Comparison of ENCODE assay signal across 9 cellular contexts in the genomic region with DNA sequence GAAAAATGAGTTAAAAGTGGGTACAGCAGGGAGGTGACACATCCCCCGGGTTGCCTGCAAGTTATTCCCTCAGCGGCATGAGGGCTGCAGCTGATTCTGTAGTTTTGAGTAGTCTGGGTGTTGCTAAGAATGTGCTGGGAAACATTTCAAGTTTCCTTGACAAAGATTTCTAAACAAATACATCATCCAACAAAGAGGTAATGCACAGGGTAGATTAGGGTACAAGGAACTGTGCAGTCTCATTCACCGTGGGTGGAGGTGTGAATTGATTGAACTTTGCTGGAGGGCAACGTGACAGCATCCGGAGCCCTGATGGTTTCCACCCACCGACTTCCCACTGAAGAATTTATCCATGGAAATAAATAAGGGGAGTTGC. TPM values are rescaled to one million over a fixed set of nuclear protein-coding genes. Genes with fewer than 3 reads are reported as not detected.
DNase-seq lines count a peak whose midpoint lies in the region; ATAC-seq and TF ChIP-seq lines count a peak whose summit lies in the region.
"Had no signal": no experiment of that assay in that cellular context is flagged by ENCODE, and none has a peak within 500 bp of the region (broad histone marks: within the 10 kb centered on the region; RNA-seq: fewer than 3 reads in every experiment).

No MANE protein-coding gene starts in this region.

- 0 out of 2 replicates have a peak overlapping the region, but pooled peaks have one; percentile 22 for H2AFZ ChIP-seq in GM23248

- no peaks in the 10 kb centered on the region for H3K36me3 ChIP-seq in GM23248 (ENCODE audit: low read depth)
- peaks cover 0 to 22% (median 3%) of the 10 kb centered on the region in 3 experiments for H3K36me3 ChIP-seq in naive thymus-derived CD4-positive, alpha-beta T cell (ENCODE audit: control insufficient read depth in 2 of 3, insufficient read depth in 3 of 3, low read length in 3 of 3)

- in situ Hi-C loops in GM23248 (cut with MboI) (no loop called here), ACHN (cut with HindIII; ENCODE audit: low pct_ligation_motif_present, low pct_unique_long_range_greater_than_20kb, low sequenced_read_pairs) (no loop called here)

- WGBS in GM23248 (ENCODE audit: low coverage in 1 of 2, low lambda C conversion rate in 2 of 2, missing lambda C conversion rate in 2 of 2), 2 experiments, result 0 to 1% methylated on average over 6 of the region's 6 CpGs

- POLR2A ChIA-PET in CD4-positive, alpha-beta T cell (lab: Charles Lee), result interaction anchor here (1.1 to 3.1 kb wide), 3 partner anchors 16 to 22 kb away, joined by 3 to 8 read pairs (median 5); partner anchors contain the start of gene CASS4
- POLR2A ChIA-PET in naive thymus-derived CD4-positive, alpha-beta T cell (lab: Charles Lee), result interaction anchor here (0.7 to 4.9 kb wide), 4 partner anchors 9 to 21 kb away, joined by 3 to 24 read pairs (median 5); partner anchors contain the start of gene CASS4

- H3K4me3 Mint-ChIP-seq in CD4-positive, alpha-beta T cell, result no peak overlapping the region
- peak overlapping the region in 1 of 10 donors; percentile 14 for H3K4me3 Mint-ChIP-seq in naive thymus-derived CD4-positive, alpha-beta T cell

- no peaks in the 10 kb centered on the region for H4K20me1 ChIP-seq in GM23248 (ENCODE audit: insufficient read depth)

- H3K9me2 ChIP-seq in GM23248 (ENCODE audit: insufficient read depth), result no peaks in the 10 kb centered on the region

- peaks cover 38% of the 10 kb centered on the region for H3K79me2 ChIP-seq in GM23248 (ENCODE audit: insufficient read depth)

- no peaks in the 10 kb centered on the region for H3K27me3 ChIP-seq in CD4-positive, alpha-beta T cell (ENCODE audit: control insufficient read depth, insufficient read depth, low read length)
- H3K27me3 ChIP-seq in GM23248 (replicated peaks; ENCODE audit: insufficient read depth), result no peaks in the 10 kb centered on the region
- no peaks in the 10 kb centered on the region for H3K27me3 ChIP-seq in naive thymus-derived CD4-positive, alpha-beta T cell (ENCODE audit: control insufficient read depth in 2 of 2, insufficient read depth in 2 of 2, low read length in 2 of 2)

- TF ChIP-seq CTCF in CD4-positive, alpha-beta T cell (IDR thresholded peaks at IDR 0.05), result no peak
- TF ChIP-seq CTCF in cardiac fibroblast (IDR thresholded peaks at IDR 0.05; ENCODE audit: low read depth, low read length), result no peak

- H3K27ac ChIP-seq in CD4-positive, alpha-beta T cell (ENCODE audit: low read depth, low read length), result no peak overlapping the region
- peak overlapping the region; percentile 97 for H3K27ac ChIP-seq in GM23248
- no peak overlapping the region for H3K27ac ChIP-seq in naive thymus-derived CD4-positive, alpha-beta T cell (ENCODE audit: low read depth, low read length)

- H3K4me1 ChIP-seq in GM23248 (ENCODE audit: insufficient read depth), result peaks cover 55% of the 10 kb centered on the region
- peaks cover 28 to 34% of the 10 kb centered on the region in 2 donors for H3K4me1 ChIP-seq in naive thymus-derived CD4-positive, alpha-beta T cell (ENCODE audit: control insufficient read depth in 2 of 2, insufficient read depth in 2 of 2, low read length in 2 of 2)

- intact Hi-C loops in CD4-positive, alpha-beta T cell (cut with DNase I, micrococcal nuclease), result no loop called here
- intact Hi-C loops in naive thymus-derived CD4-positive, alpha-beta T cell (cut with micrococcal nuclease), result no loop called here

- H3K4me3 ChIP-seq in GM23248 (no peak overlapping the region; the same call in 1 of the 2 replicates), cardiac fibroblast (replicated peaks in 1 of 2; ENCODE audit: low read depth in 2 of 2, low read length in 2 of 2) (no peak overlapping the region)
- H3K4me3 ChIP-seq in naive thymus-derived CD4-positive, alpha-beta T cell (ENCODE audit: low read length), result no peak overlapping the region

- peak overlapping the region; percentile 37 for H3K27ac Mint-ChIP-seq in CD4-positive, alpha-beta T cell
- peak overlapping the region in 2 of 9 donors; percentile 7 to 11 for H3K27ac Mint-ChIP-seq in naive thymus-derived CD4-positive, alpha-beta T cell

- H3K27me3 Mint-ChIP-seq in CD4-positive, alpha-beta T cell, result no peaks in the 10 kb centered on the region
- H3K27me3 Mint-ChIP-seq in naive thymus-derived CD4-positive, alpha-beta T cell, result no peaks in the 10 kb centered on the region

- H3K36me3 Mint-ChIP-seq in CD4-positive, alpha-beta T cell (ENCODE audit: low read depth), result peaks cover 41% of the 10 kb centered on the region
- H3K36me3 Mint-ChIP-seq in naive thymus-derived CD4-positive, alpha-beta T cell, result peaks cover 0 to 51% (median 17%) of the 10 kb centered on the region in 5 donors

- peaks cover 60% of the 10 kb centered on the region for H3K4me1 Mint-ChIP-seq in CD4-positive, alpha-beta T cell (ENCODE audit: low read depth)
- H3K4me1 Mint-ChIP-seq in naive thymus-derived CD4-positive, alpha-beta T cell, result peaks cover 29 to 75% (median 60%) of the 10 kb centered on the region in 7 donors

- H3K9ac ChIP-seq in GM23248, result peak overlapping the region; percentile 82

- peak overlapping the region; percentile 54 for H3K4me2 ChIP-seq in GM23248 (ENCODE audit: unreplicated experiment)

- CTCF ChIA-PET in CD4-positive, alpha-beta T cell (lab: Charles Lee), result no interaction called here
- CTCF ChIA-PET in naive thymus-derived CD4-positive, alpha-beta T cell (lab: Charles Lee), result interaction anchor here (0.6 to 1.1 kb wide), 2 partner anchors 36 to 81 kb away, joined by 3 to 9 read pairs; no protein-coding TSS in a partner anchor

- no peak for ATAC-seq in CD4-positive, alpha-beta T cell (ENCODE audit: poor library complexity)
- peak; percentile 76 for ATAC-seq in naive thymus-derived CD4-positive, alpha-beta T cell
- no peak for ATAC-seq in HG03469 (IDR thresholded peaks at IDR 0.05; ENCODE audit: unreplicated experiment)

- no peaks in the 10 kb centered on the region for H3K9me3 ChIP-seq in CD4-positive, alpha-beta T cell (ENCODE audit: control insufficient read depth, low read length)
- H3K9me3 ChIP-seq in GM23248 (ENCODE audit: low read depth), result no peaks in the 10 kb centered on the region
- no peaks in the 10 kb centered on the region for H3K9me3 ChIP-seq in naive thymus-derived CD4-positive, alpha-beta T cell (ENCODE audit: control insufficient read depth in 2 of 3, low read length in 3 of 3)

- peaks cover 75% of the 10 kb centered on the region for H3F3A ChIP-seq in GM23248 (ENCODE audit: insufficient read depth)

- DNase-seq in CD4-positive, alpha-beta T cell, result no peak
- DNase-seq in GM23248 (peak; percentile 94), cardiac fibroblast (ENCODE audit: low read depth in 2 of 2) (peak; percentile 76 to 92), ACHN (no peak)
- DNase-seq in naive thymus-derived CD4-positive, alpha-beta T cell, result no peak
- no peak for DNase-seq in activated CD4-positive, alpha-beta T cell treated with anti-CD3 and anti-CD28 coated beads for 4 hours
- DNase-seq: posterior cingulate gyrus; stimulated activated CD4-positive, alpha-beta T cell treated with anti-CD3 and anti-CD28 coated beads, Interleukin-4, amount 100 ng/mL, for 4 hours had no signal

- H3K9me3 Mint-ChIP-seq in CD4-positive, alpha-beta T cell, result no peaks in the 10 kb centered on the region
- peaks cover 0 to 2% (median 0%) of the 10 kb centered on the region in 11 donors for H3K9me3 Mint-ChIP-seq in naive thymus-derived CD4-positive, alpha-beta T cell

RNA-seq across cellular contexts. Expression of gene CASS4, which starts 21.8 kb away (rescaled TPM):
- 10 to 100 TPM; 37.0 to 39.8 TPM for total RNA-seq in CD4-positive, alpha-beta T cell
- total RNA-seq in GM23248 (2014; rRNA removed; shearing (Covaris generic)), result 11.4 and 19.2 TPM in 2 replicates
- 10.4 and 10.5 TPM in 2 replicates for polyA plus RNA-seq in GM23248 (2016; fragmentation: Nextera tagmentation; extraction: Ambion mirVana)
- total RNA-seq in naive thymus-derived CD4-positive, alpha-beta T cell, result 10 to 100 TPM in 4 of 5 experiments, 1 to 10 TPM in 1; 8.0 to 16.9 (median 14.3) TPM
- polyA plus RNA-seq in naive thymus-derived CD4-positive, alpha-beta T cell, result 10 to 100 TPM in 1 of 2 donors, 1 to 10 TPM in 1; 6.8 to 10.7 TPM

RNA-seq across cellular contexts. Expression of gene RTF2, which starts 34.6 kb away (rescaled TPM):
- 10 to 100 TPM; 52.7 to 55.2 TPM for total RNA-seq in CD4-positive, alpha-beta T cell
- 128 and 141 TPM in 2 replicates for total RNA-seq in GM23248 (2014; rRNA removed; shearing (Covaris generic))
- 257 and 270 TPM in 2 replicates for polyA plus RNA-seq in GM23248 (2016; fragmentation: Nextera tagmentation; extraction: Ambion mirVana)
- total RNA-seq in naive thymus-derived CD4-positive, alpha-beta T cell, result 100 to 1,000 TPM in 1 of 5 experiments, 10 to 100 TPM in 4; 62.5 to 118 (median 72.0) TPM
- polyA plus RNA-seq in naive thymus-derived CD4-positive, alpha-beta T cell, result 100 to 1,000 TPM; 156 to 157 TPM

RNA-seq across cellular contexts. Expression of gene CSTF1, which starts 41.4 kb away (rescaled TPM):
- 10 to 100 TPM; 20.7 to 21.8 TPM for total RNA-seq in CD4-positive, alpha-beta T cell
- total RNA-seq in GM23248 (2014; rRNA removed; shearing (Covaris generic)), result 56.7 and 69.3 TPM in 2 replicates
- 41.7 and 42.1 TPM in 2 replicates for polyA plus RNA-seq in GM23248 (2016; fragmentation: Nextera tagmentation; extraction: Ambion mirVana)
- 10 to 100 TPM; 16.4 to 50.7 (median 46.7) TPM for total RNA-seq in naive thymus-derived CD4-positive, alpha-beta T cell
- polyA plus RNA-seq in naive thymus-derived CD4-positive, alpha-beta T cell, result 10 to 100 TPM; 31.5 to 35.9 TPM

RNA-seq across cellular contexts. Expression of gene AURKA, which starts 41.9 kb away (rescaled TPM):
- total RNA-seq in CD4-positive, alpha-beta T cell, result under 1 TPM; 0.25 to 0.36 TPM
- total RNA-seq in GM23248 (2014; rRNA removed; shearing (Covaris generic)), result 69.8 and 70.8 TPM in 2 replicates
- 78.9 and 88.5 TPM in 2 replicates for polyA plus RNA-seq in GM23248 (2016; fragmentation: Nextera tagmentation; extraction: Ambion mirVana)
- total RNA-seq in naive thymus-derived CD4-positive, alpha-beta T cell, result 10 to 100 TPM in 1 of 5 experiments, 1 to 10 TPM in 3, under 1 TPM in 1; 0.95 to 44.1 (median 1.2) TPM
- polyA plus RNA-seq in naive thymus-derived CD4-positive, alpha-beta T cell, result under 1 TPM; 0.43 to 0.64 TPM

Comparison
In these comparisons a context has a peak if more than half of its experiments do, and no peak if none do; other contexts are left out.
1. DNase-seq: peak in GM23248 (single experiment) and cardiac fibroblast (2 of 2); none in CD4-positive, alpha-beta T cell (0 of 10), naive thymus-derived CD4-positive, alpha-beta T cell (0 of 9), ACHN (single experiment) and activated CD4-positive, alpha-beta T cell treated with anti-CD3 and anti-CD28 coated beads for 4 hours (0 of 2).